In genomic region chr3:105616374-105616915, GRCh38 we compare ENCODE assay signal across 22 cellular contexts.
A peak's percentile ranks its signal among the peaks of the same experiment; 100 is the strongest.
DNase-seq lines count a peak whose midpoint lies in the region; ATAC-seq and TF ChIP-seq lines count a peak whose summit lies in the region.
"Had no signal": no experiment of that assay in that cellular context is flagged by ENCODE, and none has a peak within 500 bp of the region (broad histone marks: within the 10 kb centered on the region; RNA-seq: fewer than 3 reads in every experiment).

No MANE protein-coding gene starts in this region.

- no peaks in the 10 kb centered on the region for H3F3A ChIP-seq in GM23248 (ENCODE audit: insufficient read depth)

- intact Hi-C loops in right cardiac atrium (cut with DNase I): no loop called here
- intact Hi-C loops in aorta (cut with DNase I): no loop called here

- H3K9me3 ChIP-seq in GM23248 (ENCODE audit: low read depth) (no peaks in the 10 kb centered on the region), fibroblast of lung (ENCODE audit: control insufficient read depth, insufficient read depth, low read depth, low read length) (no peaks in the 10 kb centered on the region), parathyroid adenoma (ENCODE audit: control insufficient read depth, low read length) (no peaks in the 10 kb centered on the region), right cardiac atrium (ENCODE audit: control insufficient read depth, low read length) (no peaks in the 10 kb centered on the region), aorta (ENCODE audit: control insufficient read depth, low read length) (no peaks in the 10 kb centered on the region)
- H3K9me3 ChIP-seq: A549; BE2C; BLaER1 treated with 17β-estradiol and CSF1 and Interleukin-3, amounts not matched to agents 10 nM and 100 nM had no signal

- H2AFZ ChIP-seq in GM23248: peak overlapping the region; percentile 34; the same call in 1 of the 2 replicates
- H2AFZ ChIP-seq in fibroblast of lung (ENCODE audit: low read length): peak overlapping the region; percentile 11
- H2AFZ ChIP-seq in parathyroid adenoma: peak overlapping the region; percentile 47
- H2AFZ ChIP-seq: GM23338 had no signal

- H3K36me3 ChIP-seq in GM23248 (ENCODE audit: low read depth): no peaks in the 10 kb centered on the region
- no peaks in the 10 kb centered on the region for H3K36me3 ChIP-seq in fibroblast of lung (ENCODE audit: control insufficient read depth, insufficient read depth, low read length)
- H3K36me3 ChIP-seq in parathyroid adenoma (ENCODE audit: control insufficient read depth, insufficient read depth, low read length): no peaks in the 10 kb centered on the region
- H3K36me3 ChIP-seq in aorta (ENCODE audit: control insufficient read depth in 1 of 2, insufficient read depth in 2 of 2, low read length in 1 of 2): no peaks in the 10 kb centered on the region
- H3K36me3 ChIP-seq: BE2C; BLaER1 treated with 17β-estradiol and CSF1 and Interleukin-3, amounts not matched to agents 10 nM and 100 nM had no signal

- WGBS in GM23248 (ENCODE audit: low coverage in 1 of 2, low lambda C conversion rate in 2 of 2, missing lambda C conversion rate in 2 of 2), 2 experiments: 33 to 36% methylated on average over 4 of the region's 4 CpGs
- WGBS in right cardiac atrium: 42% methylated on average over 4 of the region's 4 CpGs
- 41 to 47% methylated on average over 4 of the region's 4 CpGs for WGBS in aorta, 2 donors

- H3K9me2 ChIP-seq in GM23248 (ENCODE audit: insufficient read depth): no peaks in the 10 kb centered on the region

- H3K27me3 ChIP-seq in GM23248 (replicated peaks; ENCODE audit: insufficient read depth): no peaks in the 10 kb centered on the region
- H3K27me3 ChIP-seq in fibroblast of lung (ENCODE audit: control insufficient read depth, insufficient read depth, low read length): no peaks in the 10 kb centered on the region
- no peaks in the 10 kb centered on the region for H3K27me3 ChIP-seq in parathyroid adenoma (ENCODE audit: control insufficient read depth, insufficient read depth, low read length)
- H3K27me3 ChIP-seq in right cardiac atrium (ENCODE audit: control insufficient read depth, insufficient read depth): no peaks in the 10 kb centered on the region
- H3K27me3 ChIP-seq in aorta (ENCODE audit: control insufficient read depth in 1 of 2, insufficient read depth in 2 of 2, low read length in 1 of 2): no peaks in the 10 kb centered on the region
- H3K27me3 ChIP-seq: BE2C; BLaER1 treated with 17β-estradiol and CSF1 and Interleukin-3, amounts not matched to agents 10 nM and 100 nM had no signal

- no peak overlapping the region for H3K4me3 ChIP-seq in GM23248
- no peak overlapping the region for H3K4me3 ChIP-seq in fibroblast of lung (replicated peaks in 1 of 4; ENCODE audit: control extremely low read depth in 1 of 4, insufficient read depth in 1 of 4, low read depth in 3 of 4, low read length in 4 of 4)
- no peak overlapping the region for H3K4me3 ChIP-seq in parathyroid adenoma (ENCODE audit: low read depth, low read length)
- H3K4me3 ChIP-seq in right cardiac atrium (ENCODE audit: low read length): no peak overlapping the region
- H3K4me3 ChIP-seq in aorta (ENCODE audit: low read length in 2 of 2): no peak overlapping the region
- H3K4me3 ChIP-seq: A549; BLaER1 treated with 17β-estradiol and CSF1 and Interleukin-3, amounts not matched to agents 10 nM and 100 nM; GM23338 had no signal

- H3K27ac ChIP-seq in GM23248 (no peak overlapping the region), fibroblast of lung (ENCODE audit: insufficient read depth, low read length) (no peak overlapping the region), parathyroid adenoma (no peak overlapping the region), right cardiac atrium (ENCODE audit: low read length) (no peak overlapping the region), aorta (ENCODE audit: low read depth in 1 of 2, low read length in 2 of 2) (no peak overlapping the region)
- H3K27ac ChIP-seq: A549; BLaER1 treated with 17β-estradiol and CSF1 and Interleukin-3, amounts not matched to agents 10 nM and 100 nM had no signal

- no peak overlapping the region for H3K9ac ChIP-seq in GM23248
- no peak overlapping the region for H3K9ac ChIP-seq in fibroblast of lung (ENCODE audit: insufficient read depth, low read length)
- H3K9ac ChIP-seq in parathyroid adenoma: no peak overlapping the region
- H3K9ac ChIP-seq: BLaER1 treated with 17β-estradiol and CSF1 and Interleukin-3, amounts not matched to agents 10 nM and 100 nM had no signal

- DNase-seq in GM23248: no peak
- peak; percentile 5 for DNase-seq in M059J (ENCODE audit: low read depth)
- DNase-seq in fibroblast of lung (ENCODE audit: low read depth in 2 of 2): no peak
- no peak for DNase-seq in HuH-7.5 (ENCODE audit: low spot score)
- DNase-seq in right cardiac atrium: no peak
- DNase-seq in aorta: no peak
- DNase-seq: 8988T; ACHN; AML-193; BE2C; CD4-positive, alpha-beta T cell; CD8-positive, alpha-beta memory T cell; DMS 273 treated with DMSO at 0.1 percent for 48 hours; DMS79 treated with DMSO at 0.1 percent for 48 hours; H9; HFFc6 had no signal

- in situ Hi-C loops in GM23248 (cut with MboI): no loop called here

- no peak for TF ChIP-seq CTCF in fibroblast of lung (conservative IDR thresholded peaks at IDR 0.05 in 1 of 2, IDR thresholded peaks at IDR 0.05 in 1 of 2; ENCODE audit: low read depth in 1 of 2, low read length in 2 of 2)
- TF ChIP-seq CTCF in parathyroid adenoma (IDR thresholded peaks at IDR 0.05): no peak

- H4K20me1 ChIP-seq in GM23248 (ENCODE audit: insufficient read depth): no peaks in the 10 kb centered on the region
- no peaks in the 10 kb centered on the region for H4K20me1 ChIP-seq in fibroblast of lung (ENCODE audit: control insufficient read depth, extremely low read depth, insufficient read depth, low read length)
- H4K20me1 ChIP-seq: BLaER1 treated with 17β-estradiol and CSF1 and Interleukin-3, amounts not matched to agents 10 nM and 100 nM had no signal

- H3K4me2 ChIP-seq in GM23248 (ENCODE audit: unreplicated experiment) (no peak overlapping the region), fibroblast of lung (ENCODE audit: extremely low read depth, insufficient read depth, low read length) (no peak overlapping the region), parathyroid adenoma (ENCODE audit: low read length) (no peak overlapping the region)
- H3K4me2 ChIP-seq: A549; BLaER1 treated with 17β-estradiol and CSF1 and Interleukin-3, amounts not matched to agents 10 nM and 100 nM; GM23338 had no signal

- H3K4me1 ChIP-seq in GM23248 (ENCODE audit: insufficient read depth) (peaks cover 13% of the 10 kb centered on the region; the same call in 1 of the 2 replicates), fibroblast of lung (ENCODE audit: control insufficient read depth, extremely low read depth, insufficient read depth, low read length) (no peaks in the 10 kb centered on the region), parathyroid adenoma (peaks cover 15% of the 10 kb centered on the region), right cardiac atrium (ENCODE audit: control insufficient read depth, insufficient read depth, low read length) (no peaks in the 10 kb centered on the region), aorta (ENCODE audit: control insufficient read depth in 1 of 2, insufficient read depth in 2 of 2, low read length in 2 of 2) (peaks cover 0 to 2% of the 10 kb centered on the region in 2 donors)
- H3K4me1 ChIP-seq: A549 had no signal

- H3K79me2 ChIP-seq in GM23248 (ENCODE audit: insufficient read depth): no peaks in the 10 kb centered on the region
- H3K79me2 ChIP-seq in fibroblast of lung (ENCODE audit: control insufficient read depth, insufficient read depth, low read length): no peaks in the 10 kb centered on the region
- H3K79me2 ChIP-seq in parathyroid adenoma: no peaks in the 10 kb centered on the region

- ATAC-seq in right cardiac atrium (no peak), HG03159 (IDR thresholded peaks at IDR 0.05; ENCODE audit: unreplicated experiment) (no peak), aorta (ENCODE audit: low FRiP score) (no peak)
- ATAC-seq: A549, GM23338, HCT116 had no signal
